In the genomic region with DNA sequence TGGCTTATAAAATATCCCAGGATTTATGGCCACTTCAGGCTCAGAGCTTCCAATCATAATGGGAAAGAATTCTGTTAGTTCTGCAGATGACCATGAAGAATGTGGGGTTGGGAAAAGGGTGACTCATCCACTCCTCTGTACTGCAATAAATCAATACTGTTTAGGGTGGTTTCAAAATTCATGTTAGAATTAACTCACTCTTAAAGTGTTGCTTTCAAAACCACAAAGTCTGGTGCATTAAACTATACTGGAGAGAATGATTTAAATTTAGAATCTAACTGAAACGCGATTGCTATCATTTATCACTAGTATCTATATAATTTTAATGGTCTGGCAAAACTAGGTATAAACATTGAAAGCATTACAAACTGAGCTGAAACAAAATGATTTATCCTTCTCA, we compare ENCODE assay signal across 1 cellular context.
TF ChIP-seq lines count a peak whose summit lies in the region.

No MANE protein-coding gene starts in this region.

TF ChIP-seq in HEK293, 187 proteins besides CTCF, POLR2A, EP300 and RAD21 (continued from another document):
- 0 out of 2 replicates have a peak, but pooled peaks have one; percentile 18 for TF ChIP-seq ZNF518A (tag by site-specific recombination; conservative IDR thresholded peaks at IDR 0.05; ENCODE audit: low read depth)
- TF ChIP-seq SCRT2 (tag by site-specific recombination; IDR thresholded peaks at IDR 0.05): peak; percentile 70
- TF ChIP-seq, protein P1, sequence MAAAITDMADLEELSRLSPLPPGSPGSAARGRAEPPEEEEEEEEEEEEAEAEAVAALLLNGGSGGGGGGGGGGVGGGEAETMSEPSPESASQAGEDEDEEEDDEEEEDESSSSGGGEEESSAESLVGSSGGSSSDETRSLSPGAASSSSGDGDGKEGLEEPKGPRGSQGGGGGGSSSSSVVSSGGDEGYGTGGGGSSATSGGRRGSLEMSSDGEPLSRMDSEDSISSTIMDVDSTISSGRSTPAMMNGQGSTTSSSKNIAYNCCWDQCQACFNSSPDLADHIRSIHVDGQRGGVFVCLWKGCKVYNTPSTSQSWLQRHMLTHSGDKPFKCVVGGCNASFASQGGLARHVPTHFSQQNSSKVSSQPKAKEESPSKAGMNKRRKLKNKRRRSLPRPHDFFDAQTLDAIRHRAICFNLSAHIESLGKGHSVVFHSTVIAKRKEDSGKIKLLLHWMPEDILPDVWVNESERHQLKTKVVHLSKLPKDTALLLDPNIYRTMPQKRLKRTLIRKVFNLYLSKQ (tag by site-specific recombination; IDR thresholded peaks at IDR 0.05; ENCODE audit: borderline replicate concordance): no peak
- no peak for TF ChIP-seq ZNF549 (tag by site-specific recombination; IDR thresholded peaks at IDR 0.05)
- TF ChIP-seq ATF2 (tag by site-specific recombination; IDR thresholded peaks at IDR 0.05; ENCODE audit: low read depth): peak; percentile 59; the same call in 1 of the 2 replicates
- TF ChIP-seq ZNF175 (tag by site-specific recombination; IDR thresholded peaks at IDR 0.05): no peak
- no peak for TF ChIP-seq ZNF114 (tag by site-specific recombination; IDR thresholded peaks at IDR 0.05)
- no peak for TF ChIP-seq ZNF112 (tag by site-specific recombination; IDR thresholded peaks at IDR 0.05)
- no peak for TF ChIP-seq SCRT1 (tag by site-specific recombination; IDR thresholded peaks at IDR 0.05; ENCODE audit: borderline replicate concordance)
- TF ChIP-seq, protein P2, sequence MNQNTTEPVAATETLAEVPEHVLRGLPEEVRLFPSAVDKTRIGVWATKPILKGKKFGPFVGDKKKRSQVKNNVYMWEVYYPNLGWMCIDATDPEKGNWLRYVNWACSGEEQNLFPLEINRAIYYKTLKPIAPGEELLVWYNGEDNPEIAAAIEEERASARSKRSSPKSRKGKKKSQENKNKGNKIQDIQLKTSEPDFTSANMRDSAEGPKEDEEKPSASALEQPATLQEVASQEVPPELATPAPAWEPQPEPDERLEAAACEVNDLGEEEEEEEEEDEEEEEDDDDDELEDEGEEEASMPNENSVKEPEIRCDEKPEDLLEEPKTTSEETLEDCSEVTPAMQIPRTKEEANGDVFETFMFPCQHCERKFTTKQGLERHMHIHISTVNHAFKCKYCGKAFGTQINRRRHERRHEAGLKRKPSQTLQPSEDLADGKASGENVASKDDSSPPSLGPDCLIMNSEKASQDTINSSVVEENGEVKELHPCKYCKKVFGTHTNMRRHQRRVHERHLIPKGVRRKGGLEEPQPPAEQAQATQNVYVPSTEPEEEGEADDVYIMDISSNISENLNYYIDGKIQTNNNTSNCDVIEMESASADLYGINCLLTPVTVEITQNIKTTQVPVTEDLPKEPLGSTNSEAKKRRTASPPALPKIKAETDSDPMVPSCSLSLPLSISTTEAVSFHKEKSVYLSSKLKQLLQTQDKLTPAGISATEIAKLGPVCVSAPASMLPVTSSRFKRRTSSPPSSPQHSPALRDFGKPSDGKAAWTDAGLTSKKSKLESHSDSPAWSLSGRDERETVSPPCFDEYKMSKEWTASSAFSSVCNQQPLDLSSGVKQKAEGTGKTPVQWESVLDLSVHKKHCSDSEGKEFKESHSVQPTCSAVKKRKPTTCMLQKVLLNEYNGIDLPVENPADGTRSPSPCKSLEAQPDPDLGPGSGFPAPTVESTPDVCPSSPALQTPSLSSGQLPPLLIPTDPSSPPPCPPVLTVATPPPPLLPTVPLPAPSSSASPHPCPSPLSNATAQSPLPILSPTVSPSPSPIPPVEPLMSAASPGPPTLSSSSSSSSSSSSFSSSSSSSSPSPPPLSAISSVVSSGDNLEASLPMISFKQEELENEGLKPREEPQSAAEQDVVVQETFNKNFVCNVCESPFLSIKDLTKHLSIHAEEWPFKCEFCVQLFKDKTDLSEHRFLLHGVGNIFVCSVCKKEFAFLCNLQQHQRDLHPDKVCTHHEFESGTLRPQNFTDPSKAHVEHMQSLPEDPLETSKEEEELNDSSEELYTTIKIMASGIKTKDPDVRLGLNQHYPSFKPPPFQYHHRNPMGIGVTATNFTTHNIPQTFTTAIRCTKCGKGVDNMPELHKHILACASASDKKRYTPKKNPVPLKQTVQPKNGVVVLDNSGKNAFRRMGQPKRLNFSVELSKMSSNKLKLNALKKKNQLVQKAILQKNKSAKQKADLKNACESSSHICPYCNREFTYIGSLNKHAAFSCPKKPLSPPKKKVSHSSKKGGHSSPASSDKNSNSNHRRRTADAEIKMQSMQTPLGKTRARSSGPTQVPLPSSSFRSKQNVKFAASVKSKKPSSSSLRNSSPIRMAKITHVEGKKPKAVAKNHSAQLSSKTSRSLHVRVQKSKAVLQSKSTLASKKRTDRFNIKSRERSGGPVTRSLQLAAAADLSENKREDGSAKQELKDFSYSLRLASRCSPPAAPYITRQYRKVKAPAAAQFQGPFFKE (tag by site-specific recombination; IDR thresholded peaks at IDR 0.05; ENCODE audit: borderline replicate concordance): no peak
- TF ChIP-seq ZNF133 (tag by site-specific recombination; IDR thresholded peaks at IDR 0.05): no peak
- TF ChIP-seq ZNF274 (IDR thresholded peaks at IDR 0.05; ENCODE audit: low read length): no peak
- no peak for TF ChIP-seq ZNF274 (tag by site-specific recombination; IDR thresholded peaks at IDR 0.05; ENCODE audit: borderline replicate concordance)
- TF ChIP-seq TCF7L2 (IDR thresholded peaks at IDR 0.05; ENCODE audit: borderline replicate concordance, low read depth, low read length): no peak
- no peak for TF ChIP-seq ZNF777 (tag by site-specific recombination; IDR thresholded peaks at IDR 0.05; ENCODE audit: borderline replicate concordance)
- TF ChIP-seq ZNF837 (tag by site-specific recombination; IDR thresholded peaks at IDR 0.05): no peak
- no peak for TF ChIP-seq ZNF169 (tag by site-specific recombination; IDR thresholded peaks at IDR 0.05)
- no peak for TF ChIP-seq ZNF23 (tag by site-specific recombination; IDR thresholded peaks at IDR 0.05; ENCODE audit: borderline replicate concordance)
- no peak for TF ChIP-seq ZNF792 (tag by site-specific recombination; IDR thresholded peaks at IDR 0.05)
- no peak for TF ChIP-seq ZNF426 (tag by site-specific recombination; IDR thresholded peaks at IDR 0.05)
- TF ChIP-seq ZNF843 (tag by site-specific recombination; IDR thresholded peaks at IDR 0.05): peak; percentile 76
- peak; percentile 67; the same call in 1 of the 2 replicates for TF ChIP-seq HOXD13 (CRISPR knock-in tag; IDR thresholded peaks at IDR 0.05; ENCODE audit: borderline replicate concordance)
- no peak for TF ChIP-seq ZNF324 (tag by site-specific recombination; IDR thresholded peaks at IDR 0.05)
- TF ChIP-seq SP7 (tag by site-specific recombination; IDR thresholded peaks at IDR 0.05): peak; percentile 96
- peak; percentile 76 for TF ChIP-seq ZNF629 (tag by site-specific recombination; IDR thresholded peaks at IDR 0.05)
- TF ChIP-seq ZNF292 (tag by site-specific recombination; IDR thresholded peaks at IDR 0.05; ENCODE audit: borderline replicate concordance, low read depth): no peak
- no peak for TF ChIP-seq ZNF341 (tag by site-specific recombination; IDR thresholded peaks at IDR 0.05; ENCODE audit: low read depth)
- TF ChIP-seq MZF1 (tag by site-specific recombination; IDR thresholded peaks at IDR 0.05; ENCODE audit: borderline replicate concordance): no peak
- no peak for TF ChIP-seq ZNF561 (tag by site-specific recombination; IDR thresholded peaks at IDR 0.05; ENCODE audit: borderline replicate concordance)
- no peak for TF ChIP-seq ZNF214 (tag by site-specific recombination; IDR thresholded peaks at IDR 0.05; ENCODE audit: borderline replicate concordance)
- TF ChIP-seq ZNF529 (tag by site-specific recombination; IDR thresholded peaks at IDR 0.05; ENCODE audit: insufficient replicate concordance): no peak
- TF ChIP-seq ZNF623 (tag by site-specific recombination; IDR thresholded peaks at IDR 0.05): no peak
- TF ChIP-seq TRIM28 (IDR thresholded peaks at IDR 0.05; ENCODE audit: borderline replicate concordance, low read length): no peak
- TF ChIP-seq ZNF266 (tag by site-specific recombination; IDR thresholded peaks at IDR 0.05; ENCODE audit: low read depth): no peak
- TF ChIP-seq ZNF626 (tag by site-specific recombination; IDR thresholded peaks at IDR 0.05): no peak
- TF ChIP-seq KLF7 (tag by site-specific recombination; IDR thresholded peaks at IDR 0.05; ENCODE audit: borderline replicate concordance): no peak
- TF ChIP-seq IKZF3 (tag by site-specific recombination; IDR thresholded peaks at IDR 0.05): peak; percentile 74
- TF ChIP-seq, protein P3, sequence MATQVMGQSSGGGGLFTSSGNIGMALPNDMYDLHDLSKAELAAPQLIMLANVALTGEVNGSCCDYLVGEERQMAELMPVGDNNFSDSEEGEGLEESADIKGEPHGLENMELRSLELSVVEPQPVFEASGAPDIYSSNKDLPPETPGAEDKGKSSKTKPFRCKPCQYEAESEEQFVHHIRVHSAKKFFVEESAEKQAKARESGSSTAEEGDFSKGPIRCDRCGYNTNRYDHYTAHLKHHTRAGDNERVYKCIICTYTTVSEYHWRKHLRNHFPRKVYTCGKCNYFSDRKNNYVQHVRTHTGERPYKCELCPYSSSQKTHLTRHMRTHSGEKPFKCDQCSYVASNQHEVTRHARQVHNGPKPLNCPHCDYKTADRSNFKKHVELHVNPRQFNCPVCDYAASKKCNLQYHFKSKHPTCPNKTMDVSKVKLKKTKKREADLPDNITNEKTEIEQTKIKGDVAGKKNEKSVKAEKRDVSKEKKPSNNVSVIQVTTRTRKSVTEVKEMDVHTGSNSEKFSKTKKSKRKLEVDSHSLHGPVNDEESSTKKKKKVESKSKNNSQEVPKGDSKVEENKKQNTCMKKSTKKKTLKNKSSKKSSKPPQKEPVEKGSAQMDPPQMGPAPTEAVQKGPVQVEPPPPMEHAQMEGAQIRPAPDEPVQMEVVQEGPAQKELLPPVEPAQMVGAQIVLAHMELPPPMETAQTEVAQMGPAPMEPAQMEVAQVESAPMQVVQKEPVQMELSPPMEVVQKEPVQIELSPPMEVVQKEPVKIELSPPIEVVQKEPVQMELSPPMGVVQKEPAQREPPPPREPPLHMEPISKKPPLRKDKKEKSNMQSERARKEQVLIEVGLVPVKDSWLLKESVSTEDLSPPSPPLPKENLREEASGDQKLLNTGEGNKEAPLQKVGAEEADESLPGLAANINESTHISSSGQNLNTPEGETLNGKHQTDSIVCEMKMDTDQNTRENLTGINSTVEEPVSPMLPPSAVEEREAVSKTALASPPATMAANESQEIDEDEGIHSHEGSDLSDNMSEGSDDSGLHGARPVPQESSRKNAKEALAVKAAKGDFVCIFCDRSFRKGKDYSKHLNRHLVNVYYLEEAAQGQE (tag by site-specific recombination; IDR thresholded peaks at IDR 0.05): no peak
- no peak for TF ChIP-seq ZNF146 (tag by site-specific recombination; IDR thresholded peaks at IDR 0.05)
- no peak for TF ChIP-seq KLF9 (tag by site-specific recombination; IDR thresholded peaks at IDR 0.05; ENCODE audit: low read depth)
- TF ChIP-seq ZNF433 (tag by site-specific recombination; IDR thresholded peaks at IDR 0.05; ENCODE audit: low read depth): no peak
- TF ChIP-seq ZNF544 (tag by site-specific recombination; IDR thresholded peaks at IDR 0.05): no peak
- TF ChIP-seq ZEB2 (tag by site-specific recombination; IDR thresholded peaks at IDR 0.05): peak; percentile 84
- no peak for TF ChIP-seq ZNF416 (tag by site-specific recombination; IDR thresholded peaks at IDR 0.05)
- TF ChIP-seq SETDB1 (IDR thresholded peaks at IDR 0.05; ENCODE audit: insufficient read length, low read length): no peak
- peak; percentile 40; the same call in 1 of the 2 replicates for TF ChIP-seq ZFHX2 (tag by site-specific recombination; conservative IDR thresholded peaks at IDR 0.05)
- TF ChIP-seq ZNF580 (tag by site-specific recombination; IDR thresholded peaks at IDR 0.05): peak; percentile 51; the same call in 1 of the 2 replicates
- TF ChIP-seq ZNF184 (tag by site-specific recombination; IDR thresholded peaks at IDR 0.05): no peak
- TF ChIP-seq ZSCAN16 (tag by site-specific recombination; IDR thresholded peaks at IDR 0.05): no peak
- no peak for TF ChIP-seq PRDM1 (tag by site-specific recombination; IDR thresholded peaks at IDR 0.05)
